Comparison of ENCODE assay signal across 2 cellular contexts in the genomic region with DNA sequence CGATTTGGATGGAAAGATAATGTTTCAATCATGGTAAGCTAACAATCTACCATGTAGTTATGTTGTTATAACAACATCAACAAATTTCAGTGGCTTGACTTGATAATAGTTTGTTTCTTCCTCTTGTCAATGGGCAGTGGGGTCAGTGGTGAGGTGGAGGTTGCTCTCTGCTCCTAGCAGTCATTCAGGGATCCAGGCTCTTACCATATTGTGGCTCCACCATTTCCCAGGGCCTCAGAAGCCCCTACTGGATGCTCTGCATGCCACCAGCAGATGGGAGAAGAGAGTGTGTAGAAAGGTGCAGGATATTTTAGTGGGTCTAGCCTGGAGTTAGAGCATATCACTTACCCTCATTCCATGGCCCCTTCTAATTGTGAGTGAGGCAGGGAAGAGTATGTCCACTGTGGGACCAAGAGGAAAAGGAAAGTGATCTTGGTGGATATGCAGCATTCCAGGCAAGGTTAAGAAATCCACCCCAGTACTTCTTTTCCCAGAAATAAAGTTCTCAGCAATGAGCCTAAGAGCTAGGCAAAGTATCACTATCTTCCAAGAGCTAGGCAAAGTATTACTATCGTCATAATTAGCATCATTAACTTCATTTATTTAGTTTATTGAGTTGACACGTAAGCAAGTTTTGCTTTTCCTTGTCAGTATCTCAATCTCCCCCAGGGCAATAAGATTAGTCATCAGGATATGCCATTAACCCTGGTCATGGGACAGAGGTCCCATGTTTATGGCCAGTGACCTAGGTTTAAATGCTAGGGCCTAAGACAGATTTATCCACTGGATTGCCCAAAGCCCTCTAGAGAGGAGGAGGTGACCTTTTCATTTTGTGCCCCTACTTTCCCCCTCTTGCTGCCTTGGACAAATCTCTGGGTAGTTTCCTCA.
TF ChIP-seq lines count a peak whose summit lies in the region.

No MANE protein-coding gene starts in this region.

TF ChIP-seq in IMR-90, 13 proteins besides CTCF, POLR2A, EP300 and RAD21:
- TF ChIP-seq BHLHE40 (IDR thresholded peaks at IDR 0.05; ENCODE audit: low read depth, low read length) (no peak), SMC3 (IDR thresholded peaks at IDR 0.05; ENCODE audit: low read depth, low read length) (no peak)

TF ChIP-seq in K562, 482 proteins besides CTCF, POLR2A, EP300 and RAD21:
- TF ChIP-seq STAT5A (IDR thresholded peaks at IDR 0.05; ENCODE audit: borderline replicate concordance, low read length) (no peak), PHB2 (IDR thresholded peaks at IDR 0.05; ENCODE audit: low read depth) (no peak), NFRKB (IDR thresholded peaks at IDR 0.05; ENCODE audit: low read depth) (no peak), PKNOX1 (IDR thresholded peaks at IDR 0.05) (peak; percentile 88), ZC3H11A (IDR thresholded peaks at IDR 0.05; ENCODE audit: low read depth, low read length) (no peak), RBBP5 (IDR thresholded peaks at IDR 0.05; ENCODE audit: borderline replicate concordance, insufficient read depth, low read length, poor library complexity, severe bottlenecking) (no peak), SRSF3 (IDR thresholded peaks at IDR 0.05; ENCODE audit: insufficient read depth, low read length) (no peak), ZNF764 (CRISPR knock-in tag; IDR thresholded peaks at IDR 0.05; ENCODE audit: low read depth) (no peak), THRAP3 (IDR thresholded peaks at IDR 0.05; ENCODE audit: borderline replicate concordance) (no peak), CBX3 (IDR thresholded peaks at IDR 0.05; ENCODE audit: borderline replicate concordance in 1 of 2, low read length in 2 of 2) (peak in 1 of 2 experiments; percentile 68; a peak in 1 of 3 replicates), ZNF512 (tag; IDR thresholded peaks at IDR 0.05) (no peak)
